1 cellular context compared by ENCODE assay signal in genomic region chr21:43818685-43819084, GRCh38.
A peak's percentile ranks its signal among the peaks of the same experiment; 100 is the strongest.
TF ChIP-seq lines count a peak whose summit lies in the region.

No MANE protein-coding gene starts in this region.

TF ChIP-seq in GM12878, 131 proteins besides CTCF, POLR2A, EP300 and RAD21:
- TF ChIP-seq IKZF2 (IDR thresholded peaks at IDR 0.05) (peak; percentile 22 to 32; a peak in 1 of 4 replicates), HCFC1 (IDR thresholded peaks at IDR 0.05; ENCODE audit: low read length) (no peak), EED (IDR thresholded peaks at IDR 0.05; ENCODE audit: low read depth) (peak; percentile 36; the same call in 1 of the 2 replicates), MAX (IDR thresholded peaks at IDR 0.05; ENCODE audit: low read depth, low read length) (no peak), IKZF1 (conservative IDR thresholded peaks at IDR 0.05) (peak; percentile 33; the same call in 1 of the 2 replicates)
